19 cellular contexts compared by ENCODE assay signal in the genomic region with DNA sequence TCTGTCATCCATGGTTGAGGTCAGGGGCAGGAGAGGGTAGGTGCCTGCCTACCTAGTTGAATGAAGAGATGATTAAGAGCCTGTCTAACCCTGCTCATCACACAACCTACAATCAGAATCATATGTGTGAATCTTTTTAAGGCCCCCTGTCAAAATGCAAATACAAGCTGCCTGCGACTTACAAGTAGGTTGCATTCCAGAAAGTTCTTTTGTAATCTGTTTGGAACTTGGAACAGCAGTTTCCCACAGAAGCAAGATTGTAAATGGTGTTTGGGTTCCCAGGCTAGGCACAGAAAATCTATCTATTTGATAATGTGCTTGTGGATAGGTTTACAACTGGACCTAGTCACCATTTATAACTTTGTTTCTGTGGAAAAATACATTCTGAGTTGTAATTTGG. TPM values are rescaled to one million over a fixed set of nuclear protein-coding genes. Genes with fewer than 3 reads are reported as not detected.
A peak's percentile ranks its signal among the peaks of the same experiment; 100 is the strongest.
DNase-seq lines count a peak whose midpoint lies in the region; TF ChIP-seq lines count a peak whose summit lies in the region.
"Had no signal": no experiment of that assay in that cellular context is flagged by ENCODE, and none has a peak within 500 bp of the region (broad histone marks: within the 10 kb centered on the region; RNA-seq: fewer than 3 reads in every experiment).

No MANE protein-coding gene starts in this region.

- H3K36me3 Mint-ChIP-seq in brain (peaks cover 38% of the 10 kb centered on the region), glutamatergic neuron (ENCODE audit: unreplicated experiment) (no peaks in the 10 kb centered on the region), neural progenitor cell (peaks cover 36% of the 10 kb centered on the region), progenitor cell of endocrine pancreas (ENCODE audit: insufficient read depth) (peaks cover 26% of the 10 kb centered on the region)

- H3K4me1 Mint-ChIP-seq in brain: peaks cover 77% of the 10 kb centered on the region
- H3K4me1 Mint-ChIP-seq in glutamatergic neuron (ENCODE audit: low read depth, unreplicated experiment): peaks cover 13% of the 10 kb centered on the region
- peaks cover 46% of the 10 kb centered on the region for H3K4me1 Mint-ChIP-seq in neural progenitor cell
- H3K4me1 Mint-ChIP-seq in progenitor cell of endocrine pancreas (ENCODE audit: low read depth): peaks cover 23% of the 10 kb centered on the region

- peak overlapping the region; percentile 24 for H3K4me2 ChIP-seq in neural progenitor cell
- H3K4me2 ChIP-seq: A549 had no signal

- H3K4me3 ChIP-seq in neural progenitor cell: no peak overlapping the region
- H3K4me3 ChIP-seq: A549 had no signal

- H3K36me3 ChIP-seq in neural progenitor cell: no peaks in the 10 kb centered on the region

- no peak overlapping the region for H2AFZ ChIP-seq in neural progenitor cell (replicated peaks)

- TF ChIP-seq CTCF in brain (conservative IDR thresholded peaks at IDR 0.05) (no peak), glutamatergic neuron (IDR thresholded peaks at IDR 0.05; ENCODE audit: partially characterized antibody, unreplicated experiment) (no peak), neural progenitor cell (IDR thresholded peaks at IDR 0.05) (no peak), progenitor cell of endocrine pancreas (IDR thresholded peaks at IDR 0.05; ENCODE audit: unreplicated experiment) (no peak)

- H3K27me3 Mint-ChIP-seq in brain: peaks cover 22% of the 10 kb centered on the region
- H3K27me3 Mint-ChIP-seq in glutamatergic neuron (ENCODE audit: unreplicated experiment): peaks cover 10% of the 10 kb centered on the region
- peaks cover 10% of the 10 kb centered on the region for H3K27me3 Mint-ChIP-seq in neural progenitor cell (ENCODE audit: insufficient read depth, low read depth)
- peaks cover 3% of the 10 kb centered on the region for H3K27me3 Mint-ChIP-seq in progenitor cell of endocrine pancreas

- H3K27ac Mint-ChIP-seq in brain (peak overlapping the region; percentile 71 to 90 (median 83)), glutamatergic neuron (ENCODE audit: unreplicated experiment) (peak overlapping the region; percentile 55), neural progenitor cell (no peak overlapping the region), progenitor cell of endocrine pancreas (no peak overlapping the region)
- H3K27ac Mint-ChIP-seq: CD4-positive, alpha-beta T cell; HFFc6 had no signal

- H3K27me3 ChIP-seq in neural progenitor cell: peaks cover 29% of the 10 kb centered on the region

- H3K9me3 Mint-ChIP-seq in brain (no peaks in the 10 kb centered on the region), glutamatergic neuron (ENCODE audit: unreplicated experiment) (peaks cover 3% of the 10 kb centered on the region), neural progenitor cell (no peaks in the 10 kb centered on the region), progenitor cell of endocrine pancreas (ENCODE audit: low read depth) (no peaks in the 10 kb centered on the region)
- H3K9me3 Mint-ChIP-seq: CD4-positive, alpha-beta T cell; HFFc6 had no signal

- H3K79me2 ChIP-seq in neural progenitor cell (ENCODE audit: low read depth): no peaks in the 10 kb centered on the region

- peaks cover 35% of the 10 kb centered on the region for H3K4me1 ChIP-seq in neural progenitor cell
- H3K4me1 ChIP-seq: Caco-2 had no signal

- peak overlapping the region; percentile 67 to 98 (median 90) for H3K4me3 Mint-ChIP-seq in brain
- no peak overlapping the region for H3K4me3 Mint-ChIP-seq in glutamatergic neuron (ENCODE audit: unreplicated experiment)
- H3K4me3 Mint-ChIP-seq in neural progenitor cell: no peak overlapping the region
- no peak overlapping the region for H3K4me3 Mint-ChIP-seq in progenitor cell of endocrine pancreas (ENCODE audit: low read depth)
- H3K4me3 Mint-ChIP-seq: CD4-positive, alpha-beta T cell; HFFc6 had no signal

- peaks cover 11% of the 10 kb centered on the region for H4K20me1 ChIP-seq in neural progenitor cell (ENCODE audit: low read depth)

- peaks cover 28% of the 10 kb centered on the region for H3F3A ChIP-seq in neural progenitor cell (ENCODE audit: low read depth)

- in situ Hi-C loops in G401 (cut with HindIII; ENCODE audit: low sequenced_read_pairs): no loop called here

- no peaks in the 10 kb centered on the region for H3K9me3 ChIP-seq in neural progenitor cell (ENCODE audit: low read depth)
- H3K9me3 ChIP-seq: A549, Caco-2 had no signal

- H3K9ac ChIP-seq in neural progenitor cell: no peak overlapping the region

- H3K27ac ChIP-seq in neural progenitor cell: no peak overlapping the region
- H3K27ac ChIP-seq: 22Rv1, A549, C4-2B, HL-60 had no signal

- DNase-seq in NCI-H69 (lab: John Stamatoyannopoulos, UW): peak; percentile 61
- no peak for DNase-seq in glutamatergic neuron
- no peak for DNase-seq in neural progenitor cell (ENCODE audit: low spot score)
- DNase-seq in G401 (ENCODE audit: low spot score): no peak
- DNase-seq in iPS-NIHi11 (ENCODE audit: low spot score): no peak
- no peak for DNase-seq in progenitor cell of endocrine pancreas (ENCODE audit: low spot score, unreplicated experiment)
- DNase-seq: AML-193; Caco-2; CD4-positive, alpha-beta T cell; DMS153; GF-D8; GOT3; H7; HFFc6 had no signal

RNA-seq across cellular contexts. Expression of gene LIPG, which starts 4.4 kb away (rescaled TPM):
- polyA plus RNA-seq in brain (ENCODE audit: insufficient read depth, low read depth, low replicate concordance): 0.44 TPM
- total RNA-seq in glutamatergic neuron (ENCODE audit: unreplicated experiment) (10.2 TPM), neural progenitor cell (ENCODE audit: low replicate concordance) (3.7 and 13.2 TPM in 2 replicates), progenitor cell of endocrine pancreas (34.1 and 34.4 TPM in 2 replicates)
- total RNA-seq in G401 (2014; rRNA removed; shearing (Covaris generic)): 9.0 and 15.0 TPM in 2 replicates
- total RNA-seq: CD4-positive, alpha-beta T cell; HFFc6 had no signal

Comparison
In these comparisons a context has a peak if more than half of its experiments do, and no peak if none do; other contexts are left out.
1. H3K27ac Mint-ChIP-seq: peak in brain (5 of 5) and glutamatergic neuron (single experiment); none in neural progenitor cell (single experiment) and progenitor cell of endocrine pancreas (single experiment).
2. H3K4me3 Mint-ChIP-seq: peak in brain (5 of 5); none in glutamatergic neuron (single experiment), neural progenitor cell (single experiment) and progenitor cell of endocrine pancreas (single experiment).